Comparison of ENCODE assay signal across 19 cellular contexts in genomic region chr17:6637458-6637840, GRCh38. TPM values are rescaled to one million over a fixed set of nuclear protein-coding genes. Genes with fewer than 3 reads are reported as not detected.
"Had no signal": no experiment of that assay in that cellular context is flagged by ENCODE, and none has a peak within 500 bp of the region (broad histone marks: within the 10 kb centered on the region; RNA-seq: fewer than 3 reads in every experiment).

No MANE protein-coding gene starts in this region.

- H3K9me3 Mint-ChIP-seq: activated CD4-positive, alpha-beta memory T cell treated with anti-CD3 and anti-CD28 coated beads, Interleukin-2, amount 10 ng/mL, durations not matched to agents 7 days and 5 days; immature natural killer cell; stimulated activated naive CD8-positive, alpha-beta T cell treated with anti-CD3 and anti-CD28 coated beads, Interleukin-15, Interleukin-2, amounts not matched to agents 100 ng/mL and 50 ng/mL, for 24 hours had no signal

- DNase-seq: activated B cell treated with CpG ODN at 0.5 μM for 24 hours; activated CD4-positive, alpha-beta memory T cell treated with anti-CD3 and anti-CD28 coated beads, Interleukin-2, amount 10 ng/mL, durations not matched to agents 7 days and 5 days; activated CD4-positive, alpha-beta T cell treated with anti-CD3 and anti-CD28 coated beads for 4 hours; activated CD8-positive, alpha-beta memory T cell treated with anti-CD3 and anti-CD28 coated beads, Interleukin-2, amount 10 ng/mL, durations not matched to agents 7 days and 5 days; activated naive CD4-positive, alpha-beta T cell treated with anti-CD3 and anti-CD28 coated beads, Interleukin-2, amount 50 U/mL, for 16 hours; activated T-cell treated with anti-CD3 and anti-CD28 coated beads, Interleukin-2, amount 50 U/mL, for 1 hour; effector CD8-positive, alpha-beta T cell; heart left ventricle; immature natural killer cell; left ventricle myocardium superior; nucleus accumbens; retina; T-helper 9 cell; transverse colon had no signal

- H3K4me3 Mint-ChIP-seq: activated CD8-positive, alpha-beta memory T cell treated with anti-CD3 and anti-CD28 coated beads, Interleukin-2, amount 10 ng/mL, durations not matched to agents 7 days and 5 days; stimulated activated naive CD8-positive, alpha-beta T cell treated with anti-CD3 and anti-CD28 coated beads, Interleukin-15, Interleukin-2, amounts not matched to agents 100 ng/mL and 50 ng/mL, for 24 hours had no signal

- H3K27me3 Mint-ChIP-seq: activated B cell treated with CpG ODN at 0.5 μM for 24 hours; activated CD4-positive, alpha-beta memory T cell treated with anti-CD3 and anti-CD28 coated beads, Interleukin-2, amount 10 ng/mL, durations not matched to agents 7 days and 5 days; activated CD8-positive, alpha-beta memory T cell treated with anti-CD3 and anti-CD28 coated beads, Interleukin-2, amount 10 ng/mL, durations not matched to agents 7 days and 5 days; stimulated activated naive CD8-positive, alpha-beta T cell treated with anti-CD3 and anti-CD28 coated beads, Interleukin-15, Interleukin-2, amounts not matched to agents 100 ng/mL and 50 ng/mL, for 24 hours had no signal

- H3K27ac Mint-ChIP-seq: activated B cell treated with CpG ODN at 0.5 μM for 24 hours; activated CD4-positive, alpha-beta memory T cell treated with anti-CD3 and anti-CD28 coated beads, Interleukin-2, amount 10 ng/mL, durations not matched to agents 7 days and 5 days; activated CD8-positive, alpha-beta memory T cell treated with anti-CD3 and anti-CD28 coated beads, Interleukin-2, amount 10 ng/mL, durations not matched to agents 7 days and 5 days had no signal

- ATAC-seq: activated CD8-positive, alpha-beta memory T cell treated with anti-CD3 and anti-CD28 coated beads, Interleukin-2, amount 10 ng/mL, durations not matched to agents 7 days and 5 days; gastroesophageal sphincter; heart left ventricle; left ventricle myocardium superior had no signal

- H3K9me3 ChIP-seq: ascending aorta, esophagus muscularis mucosa, gastroesophageal sphincter, heart left ventricle, suprapubic skin, transverse colon had no signal

RNA-seq across cellular contexts. Expression of gene MED31, which starts 14.0 kb away (rescaled TPM):
- total RNA-seq: ascending aorta had no signal
